24 cellular contexts compared by ENCODE assay signal in genomic region chr12:113854385-113855136, GRCh38.
A peak's percentile ranks its signal among the peaks of the same experiment; 100 is the strongest.
DNase-seq lines count a peak whose midpoint lies in the region; ATAC-seq and TF ChIP-seq lines count a peak whose summit lies in the region.
"Had no signal": no experiment of that assay in that cellular context is flagged by ENCODE, and none has a peak within 500 bp of the region (broad histone marks: within the 10 kb centered on the region; RNA-seq: fewer than 3 reads in every experiment).

No MANE protein-coding gene starts in this region.

- no CpG with 5 or more reads among the region's 17 CpGs for WGBS in H9 (ENCODE audit: extremely low coverage, insufficient read length, low lambda C conversion rate)

- no peaks in the 10 kb centered on the region for H4K20me1 ChIP-seq in H9 (ENCODE audit: control insufficient read depth, insufficient read depth, insufficient read length)

- H3K18ac ChIP-seq in H9 (ENCODE audit: insufficient read length, low read depth, low read length), result no peak overlapping the region

- no peak overlapping the region for H2BK15ac ChIP-seq in H9 (ENCODE audit: low read depth, low read length)

- intact Hi-C loops in left cardiac atrium (cut with DNase I), result no loop called here
- intact Hi-C loops in activated naive CD4-positive, alpha-beta T cell treated with anti-CD3 and anti-CD28 coated beads for 36 hours (cut with micrococcal nuclease), result no loop called here

- CTCF ChIA-PET in activated naive CD4-positive, alpha-beta T cell treated with anti-CD3 and anti-CD28 coated beads for 36 hours (lab: Charles Lee), result no interaction called here

- peaks cover 4 to 18% (median 6%) of the 10 kb centered on the region in 3 experiments; a peak in 5 of 7 replicates for H3K36me3 Mint-ChIP-seq in H9 (ENCODE audit: insufficient read depth in 1 of 3, low read depth in 3 of 3)
- H3K36me3 Mint-ChIP-seq in activated naive CD4-positive, alpha-beta T cell treated with anti-CD3 and anti-CD28 coated beads for 36 hours (ENCODE audit: low read depth), result peaks cover 13% of the 10 kb centered on the region

- no peak overlapping the region for H3K4me3 Mint-ChIP-seq in H9
- no peak overlapping the region for H3K4me3 Mint-ChIP-seq in activated naive CD4-positive, alpha-beta T cell treated with anti-CD3 and anti-CD28 coated beads for 36 hours
- no peak overlapping the region for H3K4me3 Mint-ChIP-seq in stimulated activated naive CD8-positive, alpha-beta T cell treated with anti-CD3 and anti-CD28 coated beads, Interleukin-15, amount 100 ng/mL, for 72 hours
- H3K4me3 Mint-ChIP-seq: activated naive CD4-positive, alpha-beta T cell treated with anti-CD3 and anti-CD28 coated beads, Interleukin-2, amount 50 U/mL, for 24 hours; effector memory CD8-positive, alpha-beta T cell had no signal

- H4K8ac ChIP-seq in H9 (replicated peaks; ENCODE audit: insufficient read length, low read depth, low read length), result no peak overlapping the region

- H3K14ac ChIP-seq in H9 (ENCODE audit: insufficient read depth, low read length), result no peak overlapping the region

- no peak overlapping the region for H4K5ac ChIP-seq in H9 (ENCODE audit: insufficient read length, low read depth, low read length)

- no peak overlapping the region for H3K4me2 ChIP-seq in H9 (ENCODE audit: insufficient read depth, insufficient read length, low read length)

- no peaks in the 10 kb centered on the region for H3K27me3 Mint-ChIP-seq in H9 (ENCODE audit: low read depth)
- H3K27me3 Mint-ChIP-seq in activated naive CD4-positive, alpha-beta T cell treated with anti-CD3 and anti-CD28 coated beads for 36 hours (ENCODE audit: low read depth), result no peaks in the 10 kb centered on the region
- H3K27me3 Mint-ChIP-seq in stimulated activated naive CD8-positive, alpha-beta T cell treated with anti-CD3 and anti-CD28 coated beads, Interleukin-15, amount 100 ng/mL, for 72 hours, result no peaks in the 10 kb centered on the region
- H3K27me3 Mint-ChIP-seq: activated naive CD4-positive, alpha-beta T cell treated with anti-CD3 and anti-CD28 coated beads, Interleukin-2, amount 50 U/mL, for 24 hours; effector memory CD8-positive, alpha-beta T cell had no signal

- H3K9me3 ChIP-seq in H9 (ENCODE audit: control insufficient read depth, low read depth, low read length), result no peaks in the 10 kb centered on the region
- H3K9me3 ChIP-seq: esophagus muscularis mucosa, SJSA1, thoracic aorta, uterus had no signal

- no peak overlapping the region for H2AFZ ChIP-seq in H9 (ENCODE audit: low read length)

- ATAC-seq in left cardiac atrium, result peak in 1 of 2 donors; percentile 46
- ATAC-seq in HG03571 (IDR thresholded peaks at IDR 0.05; ENCODE audit: unreplicated experiment), result no peak
- no peak for ATAC-seq in GM19395 (IDR thresholded peaks at IDR 0.05; ENCODE audit: unreplicated experiment)
- ATAC-seq in stimulated activated naive CD8-positive, alpha-beta T cell treated with anti-CD3 and anti-CD28 coated beads, Interleukin-15, amount 100 ng/mL, for 72 hours, result no peak
- ATAC-seq: effector memory CD8-positive, alpha-beta T cell; foreskin keratinocyte; stimulated activated naive CD8-positive, alpha-beta T cell treated with anti-CD3 and anti-CD28 coated beads, Interleukin-15, Interleukin-2, amounts not matched to agents 100 U/mL and 50 U/mL, for 24 hours had no signal

- H2AK5ac ChIP-seq in H9 (ENCODE audit: insufficient read length, low read length), result no peak overlapping the region

- peak; percentile 31 for DNase-seq in Ammon's horn (ENCODE audit: low spot score)
- DNase-seq in H9, result no peak
- DNase-seq in NCI-H526 treated with DMSO at 0.1 percent for 48 hours (lab: John Stamatoyannopoulos, UW), result peak; percentile 57
- peak; percentile 53 for DNase-seq in left cardiac atrium
- no peak for DNase-seq in activated naive CD4-positive, alpha-beta T cell treated with anti-CD3 and anti-CD28 coated beads for 36 hours
- DNase-seq in stimulated activated naive CD8-positive, alpha-beta T cell treated with anti-CD3 and anti-CD28 coated beads, Interleukin-15, amount 100 ng/mL, for 72 hours, result no peak
- DNase-seq: activated CD4-positive, alpha-beta T cell treated with anti-CD3 and anti-CD28 coated beads, Interleukin-2, amount 50 U/mL, for 1 hour; activated T-cell treated with anti-CD3 and anti-CD28 coated beads, Interleukin-2, amount 50 U/mL, for 48 hours; effector memory CD8-positive, alpha-beta T cell; foreskin keratinocyte; hippocampal formation; Kasumi-1; mesendoderm; NCI-H510A; stimulated activated naive CD8-positive, alpha-beta T cell treated with anti-CD3 and anti-CD28 coated beads, Interleukin-15, Interleukin-2, amounts not matched to agents 100 U/mL and 50 U/mL, for 24 hours; uterus had no signal

- H3K23me2 ChIP-seq in H9 (ENCODE audit: insufficient read length, low read depth, low read length, poor library complexity, severe bottlenecking), result no peaks in the 10 kb centered on the region

- H2BK12ac ChIP-seq in H9 (ENCODE audit: insufficient read length, low read depth, low read length), result no peak overlapping the region

- H2BK20ac ChIP-seq in H9 (ENCODE audit: low read depth, low read length, poor library complexity, severe bottlenecking), result no peak overlapping the region

- H3K27ac Mint-ChIP-seq in H9, result peak overlapping the region; percentile 37 to 90 (median 40); a peak in 2 of 7 replicates
- H3K27ac Mint-ChIP-seq in activated naive CD4-positive, alpha-beta T cell treated with anti-CD3 and anti-CD28 coated beads for 36 hours, result no peak overlapping the region
- H3K27ac Mint-ChIP-seq in stimulated activated naive CD8-positive, alpha-beta T cell treated with anti-CD3 and anti-CD28 coated beads, Interleukin-15, amount 100 ng/mL, for 72 hours, result peak overlapping the region in 1 of 2 donors; percentile 2
- H3K27ac Mint-ChIP-seq: activated naive CD4-positive, alpha-beta T cell treated with anti-CD3 and anti-CD28 coated beads, Interleukin-2, amount 50 U/mL, for 24 hours had no signal

- no peak overlapping the region for H3K4ac ChIP-seq in H9 (ENCODE audit: low read depth, low read length)

- H3K27ac ChIP-seq in H9 (ENCODE audit: insufficient read length, low read depth, low read length), result no peak overlapping the region
- H3K27ac ChIP-seq: C4-2B, coronary artery, esophagus muscularis mucosa, foreskin keratinocyte, SJSA1, thoracic aorta, uterus had no signal

- H3K56ac ChIP-seq in H9 (ENCODE audit: insufficient read length, low read depth, low read length), result no peak overlapping the region

- no peak overlapping the region for H2BK120ac ChIP-seq in H9 (ENCODE audit: low read depth, low read length, poor library complexity, severe bottlenecking)

- no peak for TF ChIP-seq CTCF in H9 (conservative IDR thresholded peaks at IDR 0.05)

- H3K23ac ChIP-seq in H9 (ENCODE audit: insufficient read length, low read depth, low read length), result no peak overlapping the region

- peaks cover 1 to 32% of the 10 kb centered on the region in 2 experiments for H3K4me1 Mint-ChIP-seq in H9
- H3K4me1 Mint-ChIP-seq in activated naive CD4-positive, alpha-beta T cell treated with anti-CD3 and anti-CD28 coated beads for 36 hours (ENCODE audit: low read depth), result no peaks in the 10 kb centered on the region
- no peaks in the 10 kb centered on the region for H3K4me1 Mint-ChIP-seq in stimulated activated naive CD8-positive, alpha-beta T cell treated with anti-CD3 and anti-CD28 coated beads, Interleukin-15, amount 100 ng/mL, for 72 hours
- H3K4me1 Mint-ChIP-seq: activated naive CD4-positive, alpha-beta T cell treated with anti-CD3 and anti-CD28 coated beads, Interleukin-2, amount 50 U/mL, for 24 hours had no signal

- H4K91ac ChIP-seq in H9 (ENCODE audit: insufficient read length, low read depth, low read length), result no peak overlapping the region

- H3T11ph ChIP-seq in H9 (ENCODE audit: low read length), result no peak overlapping the region

- H3K79me2 ChIP-seq in H9 (ENCODE audit: insufficient read depth, low read length), result no peaks in the 10 kb centered on the region

- H3K79me1 ChIP-seq in H9 (ENCODE audit: insufficient read depth, low read depth, low read length, poor library complexity, severe bottlenecking), result no peaks in the 10 kb centered on the region

- no peaks in the 10 kb centered on the region for H3K4me1 ChIP-seq in H9 (ENCODE audit: insufficient read depth, low read length)
- H3K4me1 ChIP-seq: uterus had no signal

- no peaks in the 10 kb centered on the region for H3K27me3 ChIP-seq in H9 (ENCODE audit: insufficient read depth, low read length)
- H3K27me3 ChIP-seq: esophagus muscularis mucosa, foreskin keratinocyte, SJSA1, uterus had no signal

- H3K9ac ChIP-seq in H9 (ENCODE audit: extremely low read depth, insufficient read length, low read length), result no peak overlapping the region

- H2BK5ac ChIP-seq in H9 (ENCODE audit: insufficient read length, low read length), result no peak overlapping the region

- no peaks in the 10 kb centered on the region for H3K9me3 Mint-ChIP-seq in H9
- H3K9me3 Mint-ChIP-seq in activated naive CD4-positive, alpha-beta T cell treated with anti-CD3 and anti-CD28 coated beads for 36 hours, result no peaks in the 10 kb centered on the region
- no peaks in the 10 kb centered on the region for H3K9me3 Mint-ChIP-seq in stimulated activated naive CD8-positive, alpha-beta T cell treated with anti-CD3 and anti-CD28 coated beads, Interleukin-15, amount 100 ng/mL, for 72 hours
- H3K9me3 Mint-ChIP-seq: activated naive CD4-positive, alpha-beta T cell treated with anti-CD3 and anti-CD28 coated beads, Interleukin-2, amount 50 U/mL, for 24 hours; effector memory CD8-positive, alpha-beta T cell had no signal

Comparison
In these comparisons a context has a peak if more than half of its experiments do, and no peak if none do; other contexts are left out.
1. DNase-seq: peak in Ammon's horn (single experiment), NCI-H526 treated with DMSO at 0.1 percent for 48 hours (single experiment) and left cardiac atrium (single experiment); none in H9 (single experiment), activated naive CD4-positive, alpha-beta T cell treated with anti-CD3 and anti-CD28 coated beads for 36 hours (single experiment) and stimulated activated naive CD8-positive, alpha-beta T cell treated with anti-CD3 and anti-CD28 coated beads, Interleukin-15, amount 100 ng/mL, for 72 hours (0 of 2).